Comparison of ENCODE assay signal across 14 cellular contexts in the genomic region with DNA sequence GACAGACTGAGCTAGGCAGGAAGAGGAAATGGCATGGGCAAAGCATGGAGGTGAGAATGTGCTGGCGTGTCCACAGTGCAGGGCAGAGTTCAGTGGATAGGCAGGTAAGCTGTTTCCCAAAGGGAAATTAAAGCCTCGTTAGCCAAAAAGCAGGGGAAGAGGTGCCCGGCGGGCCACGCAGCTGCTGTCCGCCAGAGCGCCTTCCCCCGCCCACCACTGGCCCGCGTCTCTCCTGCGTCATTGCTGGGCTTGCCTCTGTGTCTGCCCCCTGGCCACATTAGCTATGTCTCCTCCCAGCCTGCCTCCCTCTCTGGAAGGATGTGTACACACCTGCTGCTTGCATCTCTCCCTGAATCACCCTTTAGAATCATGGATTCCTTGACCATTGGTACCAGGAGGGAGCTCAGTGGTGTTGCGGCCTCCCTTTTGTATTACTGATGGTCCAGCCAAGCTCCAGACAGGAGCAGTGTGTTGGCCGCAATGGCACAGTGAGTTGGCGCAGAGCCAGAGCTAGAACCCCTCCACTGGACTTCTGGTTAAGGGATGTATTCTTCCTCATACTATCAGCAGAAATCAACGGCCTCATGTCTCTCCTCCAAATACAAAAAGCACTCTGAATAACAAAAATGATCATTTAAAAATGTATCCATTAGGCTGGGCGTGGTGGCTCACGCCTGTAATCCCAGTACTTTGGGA.
A peak's percentile ranks its signal among the peaks of the same experiment; 100 is the strongest.
DNase-seq lines count a peak whose midpoint lies in the region; ATAC-seq and TF ChIP-seq lines count a peak whose summit lies in the region.
"Had no signal": no experiment of that assay in that cellular context is flagged by ENCODE, and none has a peak within 500 bp of the region (broad histone marks: within the 10 kb centered on the region; RNA-seq: fewer than 3 reads in every experiment).

No MANE protein-coding gene starts in this region.

- H3K27me3 ChIP-seq in parathyroid adenoma (ENCODE audit: control insufficient read depth, insufficient read depth, low read length) = no peaks in the 10 kb centered on the region
- H3K27me3 ChIP-seq: upper lobe of left lung had no signal

- no peak overlapping the region for H2AFZ ChIP-seq in parathyroid adenoma

- no peaks in the 10 kb centered on the region for H3K36me3 ChIP-seq in parathyroid adenoma (ENCODE audit: control insufficient read depth, insufficient read depth, low read length)
- H3K36me3 ChIP-seq: upper lobe of left lung had no signal

- no peaks in the 10 kb centered on the region for H3K79me2 ChIP-seq in parathyroid adenoma

- peak; percentile 81 for DNase-seq in DMS53 treated with DMSO at 0.1 percent for 48 hours (lab: John Stamatoyannopoulos, UW; ENCODE audit: unreplicated experiment)
- DNase-seq in NCI-H69 (lab: John Stamatoyannopoulos, UW) = peak; percentile 82
- no peak for DNase-seq in coronary artery (ENCODE audit: low spot score)
- DNase-seq in MV-4-11 (lab: John Stamatoyannopoulos, UW) = no peak
- no peak for DNase-seq in GF-D8 (lab: John Stamatoyannopoulos, UW)
- DNase-seq: activated B cell treated with CpG ODN at 0.5 μM for 24 hours; activated T-cell treated with anti-CD3 and anti-CD28 coated beads, Interleukin-2, amount 50 U/mL, for 4 hours; caudate nucleus; GDM1; NCI-H2029 treated with DMSO at 0.1 percent for 48 hours had no signal

- no peak overlapping the region for H3K9ac ChIP-seq in parathyroid adenoma

- no peak overlapping the region for H3K4me3 ChIP-seq in coronary artery
- no peak overlapping the region for H3K4me3 ChIP-seq in parathyroid adenoma (ENCODE audit: low read depth, low read length)
- H3K4me3 ChIP-seq: upper lobe of left lung had no signal

- TF ChIP-seq CTCF in coronary artery (IDR thresholded peaks at IDR 0.05) = no peak
- TF ChIP-seq CTCF in parathyroid adenoma (IDR thresholded peaks at IDR 0.05) = no peak

- ATAC-seq in HG02885 (IDR thresholded peaks at IDR 0.05; ENCODE audit: poor library complexity, unreplicated experiment) = no peak
- ATAC-seq in HG03159 (IDR thresholded peaks at IDR 0.05; ENCODE audit: unreplicated experiment) = no peak
- ATAC-seq: activated T-cell treated with anti-CD3 and anti-CD28 coated beads, Interleukin-2, amount 50 U/mL, for 4 hours had no signal

- H3K9me3 ChIP-seq in parathyroid adenoma (ENCODE audit: control insufficient read depth, low read length) = no peaks in the 10 kb centered on the region
- H3K9me3 ChIP-seq: upper lobe of left lung had no signal

- no peak overlapping the region for H3K4me2 ChIP-seq in parathyroid adenoma (ENCODE audit: low read length)

- H3K27ac ChIP-seq in coronary artery (peak overlapping the region; percentile 91 to 94), parathyroid adenoma (peak overlapping the region; percentile 85)

- H3K4me1 ChIP-seq in parathyroid adenoma = peaks cover 44% of the 10 kb centered on the region

Comparison
In these comparisons a context has a peak if more than half of its experiments do, and no peak if none do; other contexts are left out.
1. DNase-seq: peak in DMS53 treated with DMSO at 0.1 percent for 48 hours (single experiment) and NCI-H69 (single experiment); none in coronary artery (single experiment), MV-4-11 (single experiment) and GF-D8 (single experiment).